ENCODE assay signal across 8 cellular contexts in the genomic region with DNA sequence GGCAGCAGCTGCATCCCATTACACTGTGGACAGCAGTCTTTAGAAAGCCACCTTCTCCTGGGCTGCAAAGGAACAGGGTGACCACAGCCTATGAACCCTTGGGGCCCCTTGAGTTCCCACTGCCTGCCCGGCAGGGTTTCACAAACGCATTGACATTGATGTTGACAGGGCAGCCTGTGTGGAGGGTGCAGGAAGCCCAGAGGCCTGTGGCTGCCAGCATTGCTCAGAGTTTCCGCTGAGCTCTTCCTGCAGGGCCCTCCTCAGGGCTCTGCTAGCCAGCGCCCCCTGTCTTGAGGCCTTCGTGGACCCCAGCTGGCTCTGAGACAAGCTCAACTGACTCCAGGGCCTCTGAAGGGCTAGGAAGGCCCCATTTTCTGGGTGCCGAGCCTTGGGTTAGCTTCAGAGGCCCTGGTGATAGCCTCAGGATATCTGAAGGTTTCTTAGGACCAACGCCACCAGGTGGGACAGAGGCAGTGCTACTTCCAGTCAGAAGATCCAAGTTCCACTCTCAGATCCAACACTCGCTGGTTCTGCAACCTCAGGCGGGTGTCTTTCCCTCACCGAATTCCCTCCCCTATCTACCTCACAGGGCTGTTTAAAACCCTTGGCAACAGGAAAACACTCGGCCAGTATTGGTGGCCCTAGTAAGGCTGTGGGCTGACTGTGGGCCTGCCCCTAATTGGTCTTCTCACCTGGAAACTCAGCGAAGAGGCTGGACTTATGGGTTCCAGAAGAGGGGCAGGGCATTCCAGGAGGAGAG. TPM values are rescaled to one million over a fixed set of nuclear protein-coding genes. Genes with fewer than 3 reads are reported as not detected.
A peak's percentile ranks its signal among the peaks of the same experiment; 100 is the strongest.
DNase-seq lines count a peak whose midpoint lies in the region; ATAC-seq and TF ChIP-seq lines count a peak whose summit lies in the region.

No MANE protein-coding gene starts in this region.

- H3K9me3 ChIP-seq in right cardiac atrium (ENCODE audit: control insufficient read depth, low read length) = no peaks in the 10 kb centered on the region
- H3K9me3 ChIP-seq in mammary epithelial cell (replicated peaks; ENCODE audit: insufficient read depth, low read length) = no peaks in the 10 kb centered on the region

- no TSS peak for BruUV-seq in mammary epithelial cell (replicated peaks; lab: Mats Ljungman, UMichigan)

- H3K9ac ChIP-seq in mammary epithelial cell (ENCODE audit: insufficient read depth, low read length) = no peak overlapping the region

- ATAC-seq in HG02642 (IDR thresholded peaks at IDR 0.05; ENCODE audit: poor library complexity, unreplicated experiment) (peak; percentile 69), right cardiac atrium (peak; percentile 46 to 71)

- H3K4me3 ChIP-seq in right cardiac atrium (ENCODE audit: low read length) (no peak overlapping the region), mammary epithelial cell (replicated peaks in 1 of 3; ENCODE audit: insufficient read depth in 1 of 3, low read depth in 2 of 3, low read length in 3 of 3) (no peak overlapping the region)

- in situ Hi-C loops in SK-MEL-5 (cut with HindIII; ENCODE audit: low pct_unique_long_range_greater_than_20kb, low sequenced_read_pairs) (no loop called here), mammary epithelial cell (cut with MboI; ENCODE audit: low sequenced_read_pairs in 2 of 2) (loop anchor here in 1 of 2 donors (25.0 kb wide), 1 partner anchor 121 kb away; a partner anchor contains a TSS)

- no peak overlapping the region for H3K4me2 ChIP-seq in mammary epithelial cell (ENCODE audit: insufficient read depth, low read depth, low read length)

- DNase-seq in GF-D8 (lab: John Stamatoyannopoulos, UW) (peak; percentile 98), SK-MEL-5 (ENCODE audit: low read depth, low spot score) (peak; percentile 11), right cardiac atrium (peak; percentile 79 to 82 (median 80)), mammary epithelial cell (no peak), NCI-H1436 (lab: John Stamatoyannopoulos, UW) (no peak)
- peak; percentile 23 to 63 (median 46) for DNase-seq in activated naive CD4-positive, alpha-beta T cell (lab: John Stamatoyannopoulos, UW)
- DNase-seq in stimulated activated CD4-positive, alpha-beta T cell treated with anti-CD3 and anti-CD28 coated beads, Interleukin-2, amount 100 ng/mL, for 4 hours (ENCODE audit: low read depth) = peak; percentile 75

- TF ChIP-seq CTCF in mammary epithelial cell (conservative IDR thresholded peaks at IDR 0.05 in 1 of 2, IDR thresholded peaks at IDR 0.05 in 1 of 2; ENCODE audit: extremely low read depth in 1 of 2, insufficient read depth in 1 of 2, low read depth in 1 of 2, low read length in 2 of 2) = no peak

- CTCF ChIA-PET in mammary epithelial cell (lab: Charles Lee; ENCODE audit: low non-redundant PET) = no interaction called here

- 63% methylated on average over 12 of the region's 12 CpGs for WGBS in right cardiac atrium
- WGBS in mammary epithelial cell (ENCODE audit: low coverage, missing lambda C conversion rate) = 98% methylated on average over 10 of the region's 12 CpGs

- no peaks in the 10 kb centered on the region for H3K36me3 ChIP-seq in mammary epithelial cell (ENCODE audit: insufficient read depth, low read length)

- H2AFZ ChIP-seq in mammary epithelial cell (ENCODE audit: low read depth, low read length) = no peak overlapping the region

- H3K27me3 ChIP-seq in right cardiac atrium (ENCODE audit: control insufficient read depth, insufficient read depth) (no peaks in the 10 kb centered on the region), mammary epithelial cell (ENCODE audit: insufficient read depth, low read length) (no peaks in the 10 kb centered on the region)

- dilution Hi-C loops in mammary epithelial cell (cut with HindIII; ENCODE audit: low sequenced_read_pairs) = loop anchor here (5.0 kb wide), 2 partner anchors 106 to 186 kb away; no protein-coding TSS in a partner anchor

- no peaks in the 10 kb centered on the region for H3K79me2 ChIP-seq in mammary epithelial cell (ENCODE audit: insufficient read depth, low read length)

- no peaks in the 10 kb centered on the region for H4K20me1 ChIP-seq in mammary epithelial cell (ENCODE audit: insufficient read depth, low read length)

- H3K27ac ChIP-seq in right cardiac atrium (ENCODE audit: low read length) = peak overlapping the region; percentile 13
- H3K27ac ChIP-seq in mammary epithelial cell (ENCODE audit: insufficient read depth, low read depth, low read length) = no peak overlapping the region

- intact Hi-C loops in right cardiac atrium (cut with DNase I) = loop anchor here in 2 of 4 donors (5.0 kb wide), 2 partner anchors 121 to 191 kb away; a partner anchor contains a TSS
- intact Hi-C loops in mammary epithelial cell (cut with micrococcal nuclease) = no loop called here

- H3K4me1 ChIP-seq in right cardiac atrium (ENCODE audit: control insufficient read depth, insufficient read depth, low read length) = peaks cover 34% of the 10 kb centered on the region
- H3K4me1 ChIP-seq in mammary epithelial cell (ENCODE audit: insufficient read depth, low read length) = peaks cover 34% of the 10 kb centered on the region

RNA-seq across cellular contexts. Expression of a gene that starts 27.2 kb away (rescaled TPM):
- not detected in 2 replicates for total RNA-seq in SK-MEL-5 (2014; rRNA removed; shearing (Covaris generic))
- polyA plus RNA-seq in SK-MEL-5 (2015; cell fraction: cytosol; rRNA removed) = not detected in 2 replicates
- not detected in 2 replicates for polyA plus RNA-seq in SK-MEL-5 (2015; cell fraction: nucleus; rRNA removed)
- total RNA-seq in right cardiac atrium (not detected), mammary epithelial cell (not detected)
- polyA plus RNA-seq in right cardiac atrium (not detected), mammary epithelial cell (not detected)
- polyA minus RNA-seq in mammary epithelial cell = not detected

RNA-seq across cellular contexts. Expression of a gene that starts 50.1 kb away (rescaled TPM):
- 67.6 and 72.1 TPM in 2 replicates for total RNA-seq in SK-MEL-5 (2014; rRNA removed; shearing (Covaris generic))
- 37.2 and 39.6 TPM in 2 replicates for polyA plus RNA-seq in SK-MEL-5 (2015; cell fraction: cytosol; rRNA removed)
- polyA plus RNA-seq in SK-MEL-5 (2015; cell fraction: nucleus; rRNA removed) = 18.0 and 22.5 TPM in 2 replicates
- total RNA-seq in right cardiac atrium (100 to 1,000 TPM in 2 of 4 donors, 10 to 100 TPM in 2; 65.5 to 150 (median 112) TPM), mammary epithelial cell (10 to 100 TPM; 17.5 to 20.7 TPM)
- polyA plus RNA-seq in right cardiac atrium (279 TPM), mammary epithelial cell (5.4 TPM)
- not detected for polyA minus RNA-seq in mammary epithelial cell

Comparison
In these comparisons a context has a peak if more than half of its experiments do, and no peak if none do; other contexts are left out.
1. DNase-seq: peak in GF-D8 (single experiment), SK-MEL-5 (single experiment), activated naive CD4-positive, alpha-beta T cell (4 of 4), right cardiac atrium (3 of 3) and stimulated activated CD4-positive, alpha-beta T cell treated with anti-CD3 and anti-CD28 coated beads, Interleukin-2, amount 100 ng/mL, for 4 hours (single experiment); none in mammary epithelial cell (single experiment) and NCI-H1436 (single experiment).